Comparison of ENCODE assay signal across 15 cellular contexts in the genomic region with DNA sequence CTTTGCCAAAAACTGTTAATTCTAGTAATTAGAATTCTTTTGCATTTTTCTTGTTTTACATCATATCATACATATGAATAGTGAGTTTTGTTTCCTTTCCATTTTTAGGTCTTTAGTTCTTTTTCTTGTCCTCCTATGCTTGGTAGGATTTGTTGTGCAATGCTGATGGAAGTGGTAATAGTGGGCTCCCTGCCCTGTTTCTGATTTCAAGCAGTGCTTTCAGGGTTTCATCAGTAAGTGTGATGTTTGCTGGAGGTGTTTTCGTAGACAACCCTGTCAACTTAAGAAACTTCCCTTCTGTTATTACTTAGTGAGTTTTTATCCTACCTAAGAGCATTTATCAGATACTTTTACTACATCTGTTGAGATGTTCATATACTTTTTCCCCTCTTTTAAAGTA.
"Had no signal": no experiment of that assay in that cellular context is flagged by ENCODE, and none has a peak within 500 bp of the region (broad histone marks: within the 10 kb centered on the region; RNA-seq: fewer than 3 reads in every experiment).

No MANE protein-coding gene starts in this region.

- H3K4me3 ChIP-seq: ascending aorta, cardiac muscle cell, psoas muscle, sigmoid colon, stomach, thoracic aorta had no signal

- H3K9me3 ChIP-seq: ascending aorta, psoas muscle, sigmoid colon, stomach, thoracic aorta had no signal

- H3K27ac ChIP-seq: ascending aorta, cardiac muscle cell, psoas muscle, sigmoid colon, stomach, thoracic aorta had no signal

- H3K27me3 ChIP-seq: ascending aorta, cardiac muscle cell, sigmoid colon, stomach had no signal

- ATAC-seq: psoas muscle had no signal

- H3K4me1 ChIP-seq: ascending aorta, psoas muscle, stomach had no signal

- DNase-seq: activated CD4-positive, alpha-beta T cell treated with anti-CD3 and anti-CD28 coated beads, Interleukin-2, amount 50 U/mL, for 1 hour; activated CD4-positive, CD25-positive, alpha-beta regulatory T cell; activated effector memory CD4-positive, alpha-beta T cell treated with anti-CD3 and anti-CD28 coated beads, Interleukin-2, amount 50 U/mL, for 16 hours; activated naive CD8-positive, alpha-beta T cell treated with anti-CD3 and anti-CD28 coated beads for 36 hours; activated T-cell treated with anti-CD3 and anti-CD28 coated beads for 4 hours; glutamatergic neuron; immature natural killer cell; psoas muscle; sigmoid colon; stimulated activated CD4-positive, alpha-beta T cell treated with anti-CD3 and anti-CD28 coated beads, Interleukin-2, amount 100 ng/mL, for 48 hours; stomach; T-helper 2 cell had no signal
